In genomic region chr4:48250343-48250742, GRCh38 we compare ENCODE assay signal across 1 cellular context.
TF ChIP-seq lines count a peak whose summit lies in the region.

No MANE protein-coding gene starts in this region.

TF ChIP-seq in GM12878, 131 proteins besides CTCF, POLR2A, EP300 and RAD21:
- TF ChIP-seq MTA2 (IDR thresholded peaks at IDR 0.05; ENCODE audit: low read depth), result no peak
- TF ChIP-seq BACH1 (IDR thresholded peaks at IDR 0.05; ENCODE audit: borderline replicate concordance), result no peak
- peak; percentile 85 for TF ChIP-seq BCL3 (IDR thresholded peaks at IDR 0.05; ENCODE audit: borderline replicate concordance, insufficient read depth, low read depth, low read length, poor library complexity, severe bottlenecking)
TF ChIP-seq in GM12878: peak in this region for 1.
